In the genomic region with DNA sequence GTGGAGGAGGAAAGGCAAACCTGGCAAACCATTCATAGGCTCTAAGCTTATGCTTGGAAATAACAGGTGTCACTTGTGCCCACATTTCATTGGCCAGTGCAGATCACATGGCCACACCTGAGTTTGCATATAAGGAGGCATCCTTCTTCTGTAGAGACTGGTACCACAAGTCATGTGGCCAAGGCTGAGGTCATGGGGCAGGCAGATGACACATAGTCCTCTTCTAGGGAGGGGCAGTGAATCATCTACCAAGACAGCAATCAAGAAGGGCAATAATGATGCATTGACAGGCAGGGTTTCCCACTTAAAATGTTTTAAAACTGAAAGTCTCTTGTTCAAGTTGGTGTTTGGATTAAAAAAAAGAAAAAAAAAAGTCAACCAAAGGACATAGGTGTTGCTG, we compare ENCODE assay signal across 11 cellular contexts.
DNase-seq lines count a peak whose midpoint lies in the region; ATAC-seq, FAIRE-seq and TF ChIP-seq lines count a peak whose summit lies in the region.
"Had no signal": no experiment of that assay in that cellular context is flagged by ENCODE, and none has a peak within 500 bp of the region (broad histone marks: within the 10 kb centered on the region; RNA-seq: fewer than 3 reads in every experiment).

No MANE protein-coding gene starts in this region.

- DNase-seq in activated CD8-positive, alpha-beta memory T cell treated with anti-CD3 and anti-CD28 coated beads, Interleukin-2, amount 10 ng/mL, durations not matched to agents 7 days and 5 days, result peak; percentile 67
- no peak for DNase-seq in activated CD8-positive, alpha-beta memory T cell treated with anti-CD3 and anti-CD28 coated beads for 24 hours
- peak; percentile 74 for DNase-seq in RWPE1 (ENCODE audit: low spot score)
- DNase-seq in bronchial epithelial cell (ENCODE audit: low read depth), result peak; percentile 85
- DNase-seq in stimulated activated CD8-positive, alpha-beta memory T cell treated with anti-CD3 and anti-CD28 coated beads, Interleukin-4, amount 100 ng/mL, for 48 hours, result peak; percentile 51
- no peak for DNase-seq in body of pancreas
- DNase-seq: KG1 had no signal

- peaks cover 4% of the 10 kb centered on the region for H3K9me3 Mint-ChIP-seq in activated CD8-positive, alpha-beta memory T cell treated with anti-CD3 and anti-CD28 coated beads, Interleukin-2, amount 10 ng/mL, durations not matched to agents 7 days and 5 days (ENCODE audit: low read depth)

- H3K36me3 ChIP-seq in bronchial epithelial cell (ENCODE audit: control insufficient read depth, insufficient read depth, low read length) (peaks cover 11% of the 10 kb centered on the region), body of pancreas (replicated peaks in 1 of 2; ENCODE audit: insufficient read depth in 1 of 2, low read depth in 2 of 2) (peaks cover 0 to 2% of the 10 kb centered on the region in 2 donors)

- no peak overlapping the region for H3K4me3 Mint-ChIP-seq in activated CD8-positive, alpha-beta memory T cell treated with anti-CD3 and anti-CD28 coated beads, Interleukin-2, amount 10 ng/mL, durations not matched to agents 7 days and 5 days

- H3K27ac ChIP-seq in RWPE1 (no peak overlapping the region), body of pancreas (no peak overlapping the region)
- H3K27ac ChIP-seq: SK-N-MC had no signal

- ATAC-seq in activated CD8-positive, alpha-beta memory T cell treated with anti-CD3 and anti-CD28 coated beads, Interleukin-2, amount 10 ng/mL, durations not matched to agents 7 days and 5 days, result peak; percentile 74
- ATAC-seq in HG03571 (IDR thresholded peaks at IDR 0.05; ENCODE audit: unreplicated experiment) (no peak), HG02642 (IDR thresholded peaks at IDR 0.05; ENCODE audit: poor library complexity, unreplicated experiment) (no peak), body of pancreas (no peak)
- ATAC-seq: gastroesophageal sphincter had no signal

- FAIRE-seq in bronchial epithelial cell (lab: Jason Lieb, UNC), result no peak

- no peak for TF ChIP-seq CTCF in RWPE1 (conservative IDR thresholded peaks at IDR 0.05; ENCODE audit: low read depth)
- TF ChIP-seq CTCF in bronchial epithelial cell (IDR thresholded peaks at IDR 0.05; ENCODE audit: insufficient read depth, low read length, severe bottlenecking), result no peak
- no peak for TF ChIP-seq CTCF in body of pancreas (IDR thresholded peaks at IDR 0.05)

- no peaks in the 10 kb centered on the region for H3K4me1 ChIP-seq in body of pancreas

- H3K4me3 ChIP-seq in bronchial epithelial cell (ENCODE audit: low read depth, low read length) (no peak overlapping the region), body of pancreas (no peak overlapping the region)
- H3K4me3 ChIP-seq: gastroesophageal sphincter, SK-N-MC had no signal

- H3K27me3 Mint-ChIP-seq in activated CD8-positive, alpha-beta memory T cell treated with anti-CD3 and anti-CD28 coated beads, Interleukin-2, amount 10 ng/mL, durations not matched to agents 7 days and 5 days, result no peaks in the 10 kb centered on the region

- H3K36me3 Mint-ChIP-seq in activated CD8-positive, alpha-beta memory T cell treated with anti-CD3 and anti-CD28 coated beads, Interleukin-2, amount 10 ng/mL, durations not matched to agents 7 days and 5 days, result peaks cover 32% of the 10 kb centered on the region

- TF ChIP-seq POLR2A in body of pancreas (IDR thresholded peaks at IDR 0.05), result no peak

- no peaks in the 10 kb centered on the region for H3K9me3 ChIP-seq in body of pancreas
- H3K9me3 ChIP-seq: gastroesophageal sphincter had no signal

- intact Hi-C loops in body of pancreas (cut with DNase I), result no loop called here

- H3K27me3 ChIP-seq in bronchial epithelial cell (ENCODE audit: control insufficient read depth, insufficient read depth, low read length) (no peaks in the 10 kb centered on the region), body of pancreas (no peaks in the 10 kb centered on the region)
- H3K27me3 ChIP-seq: gastroesophageal sphincter had no signal

- POLR2A ChIA-PET in RWPE1 (lab: Yijun Ruan, JAX; ENCODE audit: low non-redundant PET), result no interaction called here

- peak overlapping the region; percentile 19 for H3K27ac Mint-ChIP-seq in activated CD8-positive, alpha-beta memory T cell treated with anti-CD3 and anti-CD28 coated beads, Interleukin-2, amount 10 ng/mL, durations not matched to agents 7 days and 5 days

- peaks cover 31% of the 10 kb centered on the region for H3K4me1 Mint-ChIP-seq in activated CD8-positive, alpha-beta memory T cell treated with anti-CD3 and anti-CD28 coated beads, Interleukin-2, amount 10 ng/mL, durations not matched to agents 7 days and 5 days

- CTCF ChIA-PET in activated CD8-positive, alpha-beta memory T cell treated with anti-CD3 and anti-CD28 coated beads, Interleukin-2, amount 10 ng/mL, durations not matched to agents 7 days and 5 days (lab: Charles Lee), result interaction anchor here (2.3 kb wide), 1 partner anchor 10 kb away, joined by 5 read pairs; no protein-coding TSS in a partner anchor
- CTCF ChIA-PET in RWPE1 (lab: Yijun Ruan, JAX), result interaction anchor here (0.7 kb wide), 1 partner anchor 41 kb away, joined by 5 read pairs; no protein-coding TSS in a partner anchor

Comparison
In these comparisons a context has a peak if more than half of its experiments do, and no peak if none do; other contexts are left out.
1. DNase-seq: peak in activated CD8-positive, alpha-beta memory T cell treated with anti-CD3 and anti-CD28 coated beads, Interleukin-2, amount 10 ng/mL, durations not matched to agents 7 days and 5 days (single experiment), RWPE1 (single experiment), bronchial epithelial cell (single experiment) and stimulated activated CD8-positive, alpha-beta memory T cell treated with anti-CD3 and anti-CD28 coated beads, Interleukin-4, amount 100 ng/mL, for 48 hours (single experiment); none in activated CD8-positive, alpha-beta memory T cell treated with anti-CD3 and anti-CD28 coated beads for 24 hours (single experiment) and body of pancreas (0 of 4).